Comparison of ENCODE assay signal across 37 cellular contexts in genomic region chr14:69270097-69270496, GRCh38. TPM values are rescaled to one million over a fixed set of nuclear protein-coding genes. Genes with fewer than 3 reads are reported as not detected.
"Had no signal": no experiment of that assay in that cellular context is flagged by ENCODE, and none has a peak within 500 bp of the region (broad histone marks: within the 10 kb centered on the region; RNA-seq: fewer than 3 reads in every experiment).

No MANE protein-coding gene starts in this region.

- H3K27ac ChIP-seq: ascending aorta, cardiac muscle cell, WERI-Rb-1 had no signal

- DNase-seq: activated CD4-positive, alpha-beta memory T cell treated with anti-CD3 and anti-CD28 coated beads, Interleukin-2, amount 10 ng/mL, durations not matched to agents 7 days and 5 days; activated CD4-positive, alpha-beta T cell treated with anti-CD3 and anti-CD28 coated beads for 1 hour; activated CD4-positive, alpha-beta T cell treated with anti-CD3 and anti-CD28 coated beads for 36 hours; activated CD4-positive, alpha-beta T cell treated with anti-CD3 and anti-CD28 coated beads for 48 hours; activated CD4-positive, alpha-beta T cell treated with anti-CD3 and anti-CD28 coated beads, Interleukin-2, amount 10 ng/mL, durations not matched to agents 7 days and 5 days; activated CD4-positive, alpha-beta T cell treated with anti-CD3 and anti-CD28 coated beads, Interleukin-2, amount 50 U/mL, for 48 hours; activated CD4-positive, CD25-positive, alpha-beta regulatory T cell; activated CD8-positive, alpha-beta memory T cell treated with anti-CD3 and anti-CD28 coated beads for 24 hours; activated CD8-positive, alpha-beta memory T cell treated with anti-CD3 and anti-CD28 coated beads, Interleukin-2, amount 10 ng/mL, durations not matched to agents 7 days and 5 days; activated CD8-positive, alpha-beta memory T cell treated with anti-CD3 and anti-CD28 coated beads, Interleukin-2, amount 50 U/mL, for 48 hours; activated CD8-positive, alpha-beta T cell treated with anti-CD3 and anti-CD28 coated beads, Interleukin-2, amount 10 ng/mL, durations not matched to agents 7 days and 5 days; activated gamma-delta T cell; activated naive CD4-positive, alpha-beta T cell treated with anti-CD3 and anti-CD28 coated beads, Interleukin-2, amount 10 ng/mL, durations not matched to agents 7 days and 5 days; activated naive CD4-positive, alpha-beta T cell treated with Interleukin-2 at 50 U/mL for 16 hours; activated naive CD8-positive, alpha-beta T cell treated with anti-CD3 and anti-CD28 coated beads, Interleukin-2, amount 10 ng/mL, durations not matched to agents 7 days and 5 days; activated naive CD8-positive, alpha-beta T cell treated with anti-CD3 and anti-CD28 coated beads, Interleukin-2, amount 50 U/mL, for 24 hours; activated T-cell treated with anti-CD3 and anti-CD28 coated beads, Interleukin-2, amount 50 U/mL, for 24 hours; activated T-cell treated with anti-CD3 and anti-CD28 coated beads, Interleukin-2, amount 50 U/mL, for 48 hours; amygdala; anterior cingulate cortex; central memory CD4-positive, alpha-beta T cell; SW 1271; T-helper 1 cell; T-helper 2 cell; T-helper 9 cell; WERI-Rb-1 had no signal

- H3K36me3 ChIP-seq: ascending aorta, cardiac muscle cell, WERI-Rb-1 had no signal

- H3K27me3 Mint-ChIP-seq: brain had no signal

- H3K27ac Mint-ChIP-seq: activated CD4-positive, alpha-beta memory T cell treated with anti-CD3 and anti-CD28 coated beads, Interleukin-2, amount 10 ng/mL, durations not matched to agents 7 days and 5 days; activated CD4-positive, alpha-beta T cell treated with anti-CD3 and anti-CD28 coated beads for 36 hours; activated CD4-positive, alpha-beta T cell treated with anti-CD3 and anti-CD28 coated beads, Interleukin-2, amount 10 ng/mL, durations not matched to agents 7 days and 5 days; activated CD8-positive, alpha-beta memory T cell treated with anti-CD3 and anti-CD28 coated beads, Interleukin-2, amount 10 ng/mL, durations not matched to agents 7 days and 5 days; activated CD8-positive, alpha-beta T cell treated with anti-CD3 and anti-CD28 coated beads, Interleukin-2, amount 10 ng/mL, durations not matched to agents 7 days and 5 days; activated naive CD4-positive, alpha-beta T cell treated with anti-CD3 and anti-CD28 coated beads, Interleukin-2, amount 10 ng/mL, durations not matched to agents 7 days and 5 days; activated naive CD4-positive, alpha-beta T cell treated with anti-CD3 and anti-CD28 coated beads, Interleukin-2, amount 50 U/mL, for 24 hours; activated naive CD8-positive, alpha-beta T cell; activated naive CD8-positive, alpha-beta T cell treated with anti-CD3 and anti-CD28 coated beads, Interleukin-2, amount 10 ng/mL, durations not matched to agents 7 days and 5 days; activated naive CD8-positive, alpha-beta T cell treated with anti-CD3 and anti-CD28 coated beads, Interleukin-2, amount 50 U/mL, for 24 hours; activated T-cell treated with anti-CD3 and anti-CD28 coated beads, Interleukin-2, amount 50 U/mL, for 24 hours; activated T-helper 2 cell treated with anti-CD3 and anti-CD28 coated beads, Interferon-gamma antibody, Interleukin-2, Interleukin-4, amounts not matched to agents 10 μg/mL and 5 μg/mL and 100 μg/mL, durations not matched to agents 14 hours and 24 hours and 36 hours; T-helper 1 cell treated with Interleukin-12 subunit alpha and Interleukin-12 subunit beta and Interleukin-4 antibody, amounts not matched to agents 30 μg/mL and 1 μg/mL, for 36 hours; T-helper 2 cell treated with Interferon-gamma antibody and Interleukin-4, amounts not matched to agents 5 μg/mL and 100 μg/mL, for 36 hours; WTC11 had no signal

- H3K4me3 ChIP-seq: ascending aorta, cardiac muscle cell had no signal

- H3K9me3 ChIP-seq: ascending aorta had no signal

- H3K4me1 Mint-ChIP-seq: activated CD4-positive, alpha-beta memory T cell treated with anti-CD3 and anti-CD28 coated beads, Interleukin-2, amount 10 ng/mL, durations not matched to agents 7 days and 5 days; activated CD4-positive, alpha-beta T cell treated with anti-CD3 and anti-CD28 coated beads for 36 hours; activated CD4-positive, alpha-beta T cell treated with anti-CD3 and anti-CD28 coated beads, Interleukin-2, amount 10 ng/mL, durations not matched to agents 7 days and 5 days; activated CD8-positive, alpha-beta memory T cell treated with anti-CD3 and anti-CD28 coated beads, Interleukin-2, amount 10 ng/mL, durations not matched to agents 7 days and 5 days; activated naive CD4-positive, alpha-beta T cell treated with anti-CD3 and anti-CD28 coated beads, Interleukin-2, amount 10 ng/mL, durations not matched to agents 7 days and 5 days; activated naive CD4-positive, alpha-beta T cell treated with anti-CD3 and anti-CD28 coated beads, Interleukin-2, amount 50 U/mL, for 24 hours; activated naive CD8-positive, alpha-beta T cell treated with anti-CD3 and anti-CD28 coated beads, Interleukin-2, amount 10 ng/mL, durations not matched to agents 7 days and 5 days; activated naive CD8-positive, alpha-beta T cell treated with anti-CD3 and anti-CD28 coated beads, Interleukin-2, amount 50 U/mL, for 24 hours; brain; WTC11 had no signal

- H3K36me3 Mint-ChIP-seq: activated CD8-positive, alpha-beta memory T cell treated with anti-CD3 and anti-CD28 coated beads, Interleukin-2, amount 10 ng/mL, durations not matched to agents 7 days and 5 days; activated naive CD4-positive, alpha-beta T cell treated with anti-CD3 and anti-CD28 coated beads, Interleukin-2, amount 10 ng/mL, durations not matched to agents 7 days and 5 days; activated naive CD4-positive, alpha-beta T cell treated with anti-CD3 and anti-CD28 coated beads, Interleukin-2, amount 50 U/mL, for 24 hours; activated naive CD8-positive, alpha-beta T cell; activated naive CD8-positive, alpha-beta T cell treated with anti-CD3 and anti-CD28 coated beads, Interleukin-2, amount 10 ng/mL, durations not matched to agents 7 days and 5 days; brain; WTC11 had no signal

- H3K4me1 ChIP-seq: ascending aorta had no signal

- H3K4me3 Mint-ChIP-seq: activated CD4-positive, alpha-beta memory T cell treated with anti-CD3 and anti-CD28 coated beads, Interleukin-2, amount 10 ng/mL, durations not matched to agents 7 days and 5 days; activated CD4-positive, alpha-beta T cell treated with anti-CD3 and anti-CD28 coated beads for 36 hours; activated CD4-positive, alpha-beta T cell treated with anti-CD3 and anti-CD28 coated beads, Interleukin-2, amount 10 ng/mL, durations not matched to agents 7 days and 5 days; activated CD8-positive, alpha-beta memory T cell treated with anti-CD3 and anti-CD28 coated beads, Interleukin-2, amount 10 ng/mL, durations not matched to agents 7 days and 5 days; activated CD8-positive, alpha-beta T cell treated with anti-CD3 and anti-CD28 coated beads, Interleukin-2, amount 10 ng/mL, durations not matched to agents 7 days and 5 days; activated naive CD4-positive, alpha-beta T cell treated with anti-CD3 and anti-CD28 coated beads, Interleukin-2, amount 10 ng/mL, durations not matched to agents 7 days and 5 days; activated naive CD4-positive, alpha-beta T cell treated with anti-CD3 and anti-CD28 coated beads, Interleukin-2, amount 50 U/mL, for 24 hours; activated naive CD8-positive, alpha-beta T cell; activated naive CD8-positive, alpha-beta T cell treated with anti-CD3 and anti-CD28 coated beads, Interleukin-2, amount 10 ng/mL, durations not matched to agents 7 days and 5 days; activated naive CD8-positive, alpha-beta T cell treated with anti-CD3 and anti-CD28 coated beads, Interleukin-2, amount 50 U/mL, for 24 hours; activated T-cell treated with anti-CD3 and anti-CD28 coated beads, Interleukin-2, amount 50 U/mL, for 24 hours; brain; T-helper 1 cell treated with Interleukin-12 subunit alpha and Interleukin-12 subunit beta and Interleukin-4 antibody, amounts not matched to agents 30 μg/mL and 1 μg/mL, for 36 hours; T-helper 2 cell treated with Interferon-gamma antibody and Interleukin-4, amounts not matched to agents 5 μg/mL and 100 μg/mL, for 36 hours; WTC11 had no signal

- ATAC-seq: activated CD4-positive, alpha-beta T cell treated with anti-CD3 and anti-CD28 coated beads for 36 hours; activated CD4-positive, CD25-positive, alpha-beta regulatory T cell treated with anti-CD3 and anti-CD28 coated beads, Interleukin-2, amount 50 U/mL, for 24 hours; activated CD8-positive, alpha-beta memory T cell treated with anti-CD3 and anti-CD28 coated beads, Interleukin-2, amount 10 ng/mL, durations not matched to agents 7 days and 5 days; activated CD8-positive, alpha-beta T cell treated with anti-CD3 and anti-CD28 coated beads, Interleukin-2, amount 10 ng/mL, durations not matched to agents 7 days and 5 days; activated naive CD8-positive, alpha-beta T cell treated with anti-CD3 and anti-CD28 coated beads, Interleukin-2, amount 50 U/mL, for 24 hours; WTC11 had no signal

- H3K9me3 Mint-ChIP-seq: activated CD4-positive, alpha-beta memory T cell treated with anti-CD3 and anti-CD28 coated beads, Interleukin-2, amount 10 ng/mL, durations not matched to agents 7 days and 5 days; activated CD4-positive, alpha-beta T cell treated with anti-CD3 and anti-CD28 coated beads, Interleukin-2, amount 10 ng/mL, durations not matched to agents 7 days and 5 days; activated naive CD4-positive, alpha-beta T cell treated with anti-CD3 and anti-CD28 coated beads, Interleukin-2, amount 10 ng/mL, durations not matched to agents 7 days and 5 days; activated naive CD4-positive, alpha-beta T cell treated with anti-CD3 and anti-CD28 coated beads, Interleukin-2, amount 50 U/mL, for 24 hours; activated naive CD8-positive, alpha-beta T cell treated with anti-CD3 and anti-CD28 coated beads, Interleukin-2, amount 10 ng/mL, durations not matched to agents 7 days and 5 days; activated naive CD8-positive, alpha-beta T cell treated with anti-CD3 and anti-CD28 coated beads, Interleukin-2, amount 50 U/mL, for 24 hours; activated T-cell treated with anti-CD3 and anti-CD28 coated beads, Interleukin-2, amount 50 U/mL, for 24 hours; activated T-helper 2 cell treated with anti-CD3 and anti-CD28 coated beads, Interferon-gamma antibody, Interleukin-2, Interleukin-4, amounts not matched to agents 10 μg/mL and 5 μg/mL and 100 μg/mL, durations not matched to agents 14 hours and 24 hours and 36 hours; brain; T-helper 1 cell treated with Interleukin-12 subunit alpha and Interleukin-12 subunit beta and Interleukin-4 antibody, amounts not matched to agents 30 μg/mL and 1 μg/mL, for 36 hours; T-helper 2 cell treated with Interferon-gamma antibody and Interleukin-4, amounts not matched to agents 5 μg/mL and 100 μg/mL, for 36 hours; WTC11 had no signal

- H3K27me3 ChIP-seq: ascending aorta, cardiac muscle cell had no signal

RNA-seq across cellular contexts. Expression of gene GALNT16, which starts 10.1 kb away (rescaled TPM):
- total RNA-seq: activated CD4-positive, alpha-beta memory T cell treated with anti-CD3 and anti-CD28 coated beads, Interleukin-2, amount 10 ng/mL, durations not matched to agents 7 days and 5 days; activated CD4-positive, alpha-beta T cell treated with anti-CD3 and anti-CD28 coated beads, Interleukin-2, amount 10 ng/mL, durations not matched to agents 7 days and 5 days; activated CD8-positive, alpha-beta T cell treated with anti-CD3 and anti-CD28 coated beads, Interleukin-2, amount 10 ng/mL, durations not matched to agents 7 days and 5 days; activated naive CD8-positive, alpha-beta T cell treated with anti-CD3 and anti-CD28 coated beads, Interleukin-2, amount 10 ng/mL, durations not matched to agents 7 days and 5 days; bronchial epithelial cell had no signal
